In the genomic region with DNA sequence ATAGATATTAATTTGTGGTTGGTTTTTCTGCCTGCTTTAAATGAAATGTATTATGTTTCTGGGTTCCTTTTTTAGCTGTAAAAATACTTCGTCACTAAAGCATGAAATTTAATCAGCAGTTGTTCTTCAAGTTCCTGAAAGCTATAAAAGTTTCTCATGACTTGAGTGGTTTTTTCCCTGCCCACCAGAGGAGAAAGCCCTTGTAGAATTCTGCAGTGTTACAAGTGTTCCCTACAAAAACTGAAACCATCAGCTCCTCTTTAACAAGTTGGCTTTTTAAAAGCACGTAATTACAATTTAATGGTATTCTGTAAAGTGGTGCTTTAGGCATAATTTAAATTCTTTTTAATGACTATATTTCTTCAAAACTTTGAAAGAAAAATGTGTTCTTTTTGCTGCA, we compare ENCODE assay signal across 26 cellular contexts. TPM values are rescaled to one million over a fixed set of nuclear protein-coding genes. Genes with fewer than 3 reads are reported as not detected.
A peak's percentile ranks its signal among the peaks of the same experiment; 100 is the strongest.
DNase-seq lines count a peak whose midpoint lies in the region; ATAC-seq and TF ChIP-seq lines count a peak whose summit lies in the region.
"Had no signal": no experiment of that assay in that cellular context is flagged by ENCODE, and none has a peak within 500 bp of the region (broad histone marks: within the 10 kb centered on the region; RNA-seq: fewer than 3 reads in every experiment).

No MANE protein-coding gene starts in this region.

- no peak for TF ChIP-seq RAD21 in IMR-90 (IDR thresholded peaks at IDR 0.05; ENCODE audit: low read length)

- no peak overlapping the region for H2AFZ ChIP-seq in IMR-90 (replicated peaks; ENCODE audit: low read length, poor library complexity)

- peaks cover 3% of the 10 kb centered on the region for H4K20me1 ChIP-seq in IMR-90 (ENCODE audit: insufficient read depth, low read length)

- H2BK120ac ChIP-seq in IMR-90 (ENCODE audit: low read depth, low read length) = no peak overlapping the region

- no peak overlapping the region for H4K91ac ChIP-seq in IMR-90 (ENCODE audit: insufficient read depth, low read depth, low read length)

- H3K4ac ChIP-seq in IMR-90 (ENCODE audit: low read depth, low read length) = no peak overlapping the region

- H3K9me1 ChIP-seq in IMR-90 (ENCODE audit: insufficient read depth, low read length) = peaks cover 24% of the 10 kb centered on the region

- dilution Hi-C loops in IMR-90 (cut with HindIII; ENCODE audit: low sequenced_read_pairs, unreplicated experiment) = no loop called here

- H3K14ac ChIP-seq in IMR-90 (replicated peaks; ENCODE audit: low read depth, low read length) = no peak overlapping the region

- no CpG with 5 or more reads among the region's 2 CpGs for WGBS in IMR-90 (ENCODE audit: extremely low coverage in 2 of 2, insufficient read length in 1 of 2), 2 experiments

- H3K18ac ChIP-seq in IMR-90 (ENCODE audit: low read depth, low read length) = peak overlapping the region; percentile 66

- H3K4me3 ChIP-seq in IMR-90 (ENCODE audit: insufficient read depth, low read depth, low read length) (no peak overlapping the region), coronary artery (peak overlapping the region; percentile 25)
- H3K4me3 ChIP-seq: right atrium auricular region, tibial artery had no signal

- H3K23ac ChIP-seq in IMR-90 (ENCODE audit: low read depth, low read length) = no peak overlapping the region

- H3K9me3 Mint-ChIP-seq in mesothelial cell of epicardium = no peaks in the 10 kb centered on the region
- H3K9me3 Mint-ChIP-seq: activated naive CD4-positive, alpha-beta T cell treated with anti-CD3 and anti-CD28 coated beads, Interleukin-2, amount 50 U/mL, for 24 hours; activated T-cell treated with anti-CD3 and anti-CD28 coated beads, Interleukin-2, amount 50 U/mL, for 72 hours; natural killer cell; T-helper 2 cell treated with Interferon-gamma antibody and Interleukin-4, amounts not matched to agents 5 μg/mL and 100 μg/mL, for 36 hours had no signal

- TF ChIP-seq POLR2A in IMR-90 (IDR thresholded peaks at IDR 0.05; ENCODE audit: low read depth, low read length) = no peak

- no peak overlapping the region for H2AK9ac ChIP-seq in IMR-90 (replicated peaks; ENCODE audit: low read depth, low read length, poor library complexity)

- no peak overlapping the region for H2BK20ac ChIP-seq in IMR-90 (ENCODE audit: low read depth, low read length)

- no peak overlapping the region for H3K4me3 Mint-ChIP-seq in mesothelial cell of epicardium
- H3K4me3 Mint-ChIP-seq: activated CD8-positive, alpha-beta memory T cell treated with anti-CD3 and anti-CD28 coated beads, Interleukin-2, amount 10 ng/mL, durations not matched to agents 7 days and 5 days; activated naive CD4-positive, alpha-beta T cell treated with anti-CD3 and anti-CD28 coated beads, Interleukin-2, amount 50 U/mL, for 24 hours; activated T-cell treated with anti-CD3 and anti-CD28 coated beads, Interleukin-2, amount 50 U/mL, for 72 hours; CD8-positive, alpha-beta memory T cell; natural killer cell; stimulated activated naive CD8-positive, alpha-beta T cell treated with anti-CD3 and anti-CD28 coated beads, Interleukin-15, amount 100 ng/mL, for 72 hours; T-helper 2 cell treated with Interferon-gamma antibody and Interleukin-4, amounts not matched to agents 5 μg/mL and 100 μg/mL, for 36 hours had no signal

- H2AK5ac ChIP-seq in IMR-90 (ENCODE audit: low read depth, low read length) = no peak overlapping the region

- CTCF ChIA-PET in IMR-90 (lab: Yijun Ruan, JAX) = interaction anchor here (2.8 to 3.5 kb wide), 2 partner anchors 233 to 290 kb away, joined by 13 to 17 read pairs; no protein-coding TSS in a partner anchor

- no peak overlapping the region for H2BK15ac ChIP-seq in IMR-90 (ENCODE audit: low read depth, low read length)

- H3K36me3 ChIP-seq in IMR-90 (ENCODE audit: control insufficient read depth, insufficient read depth, low read length) = peaks cover 17% of the 10 kb centered on the region

- peaks cover 24% of the 10 kb centered on the region for H3K4me1 Mint-ChIP-seq in mesothelial cell of epicardium
- H3K4me1 Mint-ChIP-seq: activated CD8-positive, alpha-beta memory T cell treated with anti-CD3 and anti-CD28 coated beads, Interleukin-2, amount 10 ng/mL, durations not matched to agents 7 days and 5 days; activated naive CD4-positive, alpha-beta T cell treated with anti-CD3 and anti-CD28 coated beads, Interleukin-2, amount 50 U/mL, for 24 hours; CD8-positive, alpha-beta memory T cell; stimulated activated naive CD8-positive, alpha-beta T cell treated with anti-CD3 and anti-CD28 coated beads, Interleukin-15, amount 100 ng/mL, for 72 hours had no signal

- no peak overlapping the region; the same call in 1 of the 2 replicates for H4K5ac ChIP-seq in IMR-90 (ENCODE audit: low read depth, low read length)

- no peak overlapping the region; a peak in 1 of 4 replicates for H4K8ac ChIP-seq in IMR-90 (ENCODE audit: low read depth in 2 of 2, low read length in 2 of 2)

- DNase-seq in IMR-90 (no peak), coronary artery (ENCODE audit: low spot score) (no peak), mesothelial cell of epicardium (ENCODE audit: low spot score in 2 of 2, unreplicated experiment in 2 of 2) (no peak), NCI-H82 treated with DMSO at 0.1 percent for 48 hours (lab: John Stamatoyannopoulos, UW; ENCODE audit: unreplicated experiment) (no peak), NCI-H2029 treated with DMSO at 0.1 percent for 48 hours (lab: John Stamatoyannopoulos, UW) (no peak)
- no peak for DNase-seq in stimulated activated CD4-positive, alpha-beta T cell treated with anti-CD3 and anti-CD28 coated beads, Interleukin-1b, Interleukin-23, amount 100 ng/mL, for 48 hours
- DNase-seq: activated CD4-positive, alpha-beta T cell treated with anti-CD3 and anti-CD28 coated beads, Interleukin-2, amount 50 U/mL, for 1 hour; activated CD8-positive, alpha-beta memory T cell treated with anti-CD3 and anti-CD28 coated beads, Interleukin-2, amount 10 ng/mL, durations not matched to agents 7 days and 5 days; activated T-cell treated with anti-CD3 and anti-CD28 coated beads, Interleukin-2, amount 50 U/mL, for 72 hours; anterior cingulate cortex; CD8-positive, alpha-beta memory T cell; dermis blood vessel endothelial cell; DMS153; GF-D8; left colon; natural killer cell; NCI-H526 treated with DMSO at 0.1 percent for 48 hours; pancreas; RPMI8226; stimulated activated naive CD8-positive, alpha-beta T cell treated with anti-CD3 and anti-CD28 coated beads, Interleukin-15, amount 100 ng/mL, for 72 hours; tibial artery; WERI-Rb-1 had no signal

- H3K27ac ChIP-seq in IMR-90 (ENCODE audit: insufficient read depth, low read length) (no peak overlapping the region; the same call in 1 of the 2 replicates), coronary artery (no peak overlapping the region)
- H3K27ac ChIP-seq: right atrium auricular region, tibial artery, WERI-Rb-1 had no signal

- BruUV-seq in IMR-90 (replicated peaks; lab: Mats Ljungman, UMichigan) = no TSS peak

- ATAC-seq in IMR-90 (ENCODE audit: low read depth) (no peak), GM21390 (IDR thresholded peaks at IDR 0.05; ENCODE audit: unreplicated experiment) (no peak)
- ATAC-seq: activated CD8-positive, alpha-beta memory T cell treated with anti-CD3 and anti-CD28 coated beads, Interleukin-2, amount 10 ng/mL, durations not matched to agents 7 days and 5 days; activated T-cell treated with anti-CD3 and anti-CD28 coated beads, Interleukin-2, amount 50 U/mL, for 72 hours; left colon; natural killer cell; stimulated activated naive CD8-positive, alpha-beta T cell treated with anti-CD3 and anti-CD28 coated beads, Interleukin-15, amount 100 ng/mL, for 72 hours had no signal

- no peaks in the 10 kb centered on the region for H3K27me3 ChIP-seq in IMR-90 (ENCODE audit: control insufficient read depth, insufficient read depth, low read length)
- H3K27me3 ChIP-seq: pancreas, right atrium auricular region, tibial artery had no signal

- in situ Hi-C loops in IMR-90 (cut with MboI; ENCODE audit: low sequenced_read_pairs) = no loop called here

- H3K36me3 Mint-ChIP-seq in mesothelial cell of epicardium = peaks cover 31% of the 10 kb centered on the region

- TF ChIP-seq CTCF in IMR-90 (conservative IDR thresholded peaks at IDR 0.05; ENCODE audit: low read depth, low read length) (no peak), coronary artery (IDR thresholded peaks at IDR 0.05) (no peak), mesothelial cell of epicardium (IDR thresholded peaks at IDR 0.05; ENCODE audit: unreplicated experiment) (no peak)

- peaks cover 15 to 50% of the 10 kb centered on the region in 2 experiments for H3K79me1 ChIP-seq in IMR-90 (ENCODE audit: low read depth in 1 of 2, low read length in 2 of 2)

- intact Hi-C loops in IMR-90 (cut with micrococcal nuclease) = loop anchor here (1.0 to 5.0 kb wide), 2 partner anchors 15 to 278 kb away; no protein-coding TSS in a partner anchor

- H3K9me3 ChIP-seq in IMR-90 (ENCODE audit: control insufficient read depth, insufficient read depth, low read length) = no peaks in the 10 kb centered on the region
- H3K9me3 ChIP-seq: pancreas, right atrium auricular region, tibial artery had no signal

- no peaks in the 10 kb centered on the region for H3K27me3 Mint-ChIP-seq in mesothelial cell of epicardium (ENCODE audit: low read depth)
- H3K27me3 Mint-ChIP-seq: activated CD8-positive, alpha-beta memory T cell treated with anti-CD3 and anti-CD28 coated beads, Interleukin-2, amount 10 ng/mL, durations not matched to agents 7 days and 5 days; activated naive CD4-positive, alpha-beta T cell treated with anti-CD3 and anti-CD28 coated beads, Interleukin-2, amount 50 U/mL, for 24 hours; CD8-positive, alpha-beta memory T cell; stimulated activated naive CD8-positive, alpha-beta T cell treated with anti-CD3 and anti-CD28 coated beads, Interleukin-15, amount 100 ng/mL, for 72 hours had no signal

- peak overlapping the region; percentile 46; the same call in 1 of the 2 replicates for H3K4me2 ChIP-seq in IMR-90 (ENCODE audit: low read depth, low read length)

- H3K4me1 ChIP-seq in IMR-90 (ENCODE audit: control insufficient read depth, insufficient read depth, low read length) = peaks cover 26% of the 10 kb centered on the region
- H3K4me1 ChIP-seq: right atrium auricular region had no signal

- H3K9ac ChIP-seq in IMR-90 (ENCODE audit: low read depth, low read length) = no peak overlapping the region

- no peak overlapping the region for H3K56ac ChIP-seq in IMR-90 (ENCODE audit: extremely low read depth, insufficient read depth, low read length)

- H3K27ac Mint-ChIP-seq in mesothelial cell of epicardium = peak overlapping the region; percentile 59
- H3K27ac Mint-ChIP-seq: activated CD8-positive, alpha-beta memory T cell treated with anti-CD3 and anti-CD28 coated beads, Interleukin-2, amount 10 ng/mL, durations not matched to agents 7 days and 5 days; activated naive CD4-positive, alpha-beta T cell treated with anti-CD3 and anti-CD28 coated beads, Interleukin-2, amount 50 U/mL, for 24 hours; activated T-cell treated with anti-CD3 and anti-CD28 coated beads, Interleukin-2, amount 50 U/mL, for 72 hours; CD8-positive, alpha-beta memory T cell; natural killer cell; stimulated activated naive CD8-positive, alpha-beta T cell treated with anti-CD3 and anti-CD28 coated beads, Interleukin-15, amount 100 ng/mL, for 72 hours; T-helper 2 cell treated with Interferon-gamma antibody and Interleukin-4, amounts not matched to agents 5 μg/mL and 100 μg/mL, for 36 hours had no signal

- POLR2A ChIA-PET in IMR-90 (lab: Charles Lee; ENCODE audit: unreplicated experiment) = no interaction called here

- H2BK5ac ChIP-seq in IMR-90 (ENCODE audit: low read depth, low read length, poor library complexity, severe bottlenecking) = peak overlapping the region; percentile 59

RNA-seq across cellular contexts. Expression of gene PANX1, which starts 56.2 kb away (rescaled TPM):
- 70.3 and 70.8 TPM in 2 replicates for total RNA-seq in IMR-90 (2012; rRNA removed)
- polyA plus RNA-seq in IMR-90 (2012; rRNA removed) = 26.3 and 29.8 TPM in 2 replicates
- polyA plus RNA-seq in IMR-90 (2012; cell fraction: cytosol; rRNA removed) = 13.5 and 16.4 TPM in 2 replicates
- 5.1 and 13.1 TPM in 2 replicates for polyA plus RNA-seq in IMR-90 (2012; cell fraction: nucleus; rRNA removed; ENCODE audit: low replicate concordance)
- 40.1 to 42.9 TPM (median 41.2 TPM) in 3 replicates for total RNA-seq in mesothelial cell of epicardium
